Comparison of ENCODE assay signal across 20 cellular contexts in genomic region chr2:211344289-211344688, GRCh38.
DNase-seq lines count a peak whose midpoint lies in the region; TF ChIP-seq lines count a peak whose summit lies in the region.
"Had no signal": no experiment of that assay in that cellular context is flagged by ENCODE, and none has a peak within 500 bp of the region (broad histone marks: within the 10 kb centered on the region; RNA-seq: fewer than 3 reads in every experiment).

No MANE protein-coding gene starts in this region.

- BruUV-seq in mammary epithelial cell (replicated peaks; lab: Mats Ljungman, UMichigan) (no TSS peak), Calu3 (replicated peaks; lab: Mats Ljungman, UMichigan) (no TSS peak)

- H3K27me3 Mint-ChIP-seq in nephron progenitor cell (ENCODE audit: low read depth, poor library complexity) (no peaks in the 10 kb centered on the region), Calu3 (ENCODE audit: unreplicated experiment) (no peaks in the 10 kb centered on the region)
- H3K27me3 Mint-ChIP-seq: B cell had no signal

- H3K36me3 ChIP-seq in mammary epithelial cell (ENCODE audit: insufficient read depth, low read length) (no peaks in the 10 kb centered on the region), breast epithelium (no peaks in the 10 kb centered on the region)
- H3K36me3 ChIP-seq: BLaER1 had no signal

- dilution Hi-C loops in mammary epithelial cell (cut with HindIII; ENCODE audit: low sequenced_read_pairs), result no loop called here

- DNase-seq in mammary epithelial cell (peak; percentile 13), breast epithelium (ENCODE audit: low spot score in 2 of 2) (no peak), epithelial cell of esophagus (ENCODE audit: low read depth) (peak; percentile 43), nephron progenitor cell (no peak), occipital lobe (lab: John Stamatoyannopoulos, UW) (no peak), GM13976 (ENCODE audit: low spot score) (no peak), Calu3 (no peak), GOT3 (lab: John Stamatoyannopoulos, UW) (no peak)
- DNase-seq: CD4-positive, CD25-positive, alpha-beta regulatory T cell; CD8-positive, alpha-beta T cell; DMS53; DMS79 treated with DMSO at 0.1 percent for 48 hours; GF-D8; GM23248; H7; HCEC 1CT had no signal

- no peak for TF ChIP-seq POLR2A in breast epithelium (IDR thresholded peaks at IDR 0.05)

- H3K27ac Mint-ChIP-seq in nephron progenitor cell (peak overlapping the region; percentile 2), Calu3 (ENCODE audit: unreplicated experiment) (no peak overlapping the region)
- H3K27ac Mint-ChIP-seq: B cell; CD4-positive, CD25-positive, alpha-beta regulatory T cell; CD8-positive, alpha-beta T cell had no signal

- no peak overlapping the region for H3K9ac ChIP-seq in mammary epithelial cell (ENCODE audit: insufficient read depth, low read length)
- H3K9ac ChIP-seq: BLaER1, GM23248 had no signal

- intact Hi-C loops in mammary epithelial cell (cut with micrococcal nuclease), result no loop called here
- intact Hi-C loops in breast epithelium (cut with DNase I; ENCODE audit: low total_unique reads), result no loop called here
- intact Hi-C loops in Calu3 (cut with micrococcal nuclease; ENCODE audit: unreplicated experiment), result no loop called here

- H3K27me3 ChIP-seq in mammary epithelial cell (ENCODE audit: insufficient read depth, low read length) (no peaks in the 10 kb centered on the region), breast epithelium (no peaks in the 10 kb centered on the region)
- H3K27me3 ChIP-seq: BLaER1 had no signal

- no peak overlapping the region for H2AFZ ChIP-seq in mammary epithelial cell (ENCODE audit: low read depth, low read length)
- H2AFZ ChIP-seq: GM23248 had no signal

- H3K27ac ChIP-seq in mammary epithelial cell (ENCODE audit: insufficient read depth, low read depth, low read length) (no peak overlapping the region), breast epithelium (no peak overlapping the region)
- H3K27ac ChIP-seq: 22Rv1, BLaER1, C4-2B, GM23248 had no signal

- TF ChIP-seq CTCF in mammary epithelial cell (conservative IDR thresholded peaks at IDR 0.05 in 1 of 2, IDR thresholded peaks at IDR 0.05 in 1 of 2; ENCODE audit: extremely low read depth in 1 of 2, insufficient read depth in 1 of 2, low read depth in 1 of 2, low read length in 2 of 2) (no peak), breast epithelium (IDR thresholded peaks at IDR 0.05) (no peak), epithelial cell of esophagus (IDR thresholded peaks at IDR 0.05; ENCODE audit: insufficient read depth, low read depth, low read length, missing control alignments) (no peak), nephron progenitor cell (IDR thresholded peaks at IDR 0.05) (no peak), GM13976 (IDR thresholded peaks at IDR 0.05; ENCODE audit: borderline replicate concordance, control extremely low read depth, extremely low read depth, insufficient read depth, missing control alignments) (no peak), Calu3 (IDR thresholded peaks at IDR 0.05; ENCODE audit: unreplicated experiment) (no peak)

- no peak overlapping the region for H3K4me2 ChIP-seq in mammary epithelial cell (ENCODE audit: insufficient read depth, low read depth, low read length)
- H3K4me2 ChIP-seq: BLaER1 had no signal

- CTCF ChIA-PET in mammary epithelial cell (lab: Charles Lee; ENCODE audit: low non-redundant PET), result no interaction called here
- CTCF ChIA-PET in Calu3 (lab: Charles Lee), result interaction anchor here (0.6 kb wide), 1 partner anchor 20 kb away, joined by 3 read pairs; no protein-coding TSS in a partner anchor

- no peak overlapping the region for H3K4me3 Mint-ChIP-seq in nephron progenitor cell
- H3K4me3 Mint-ChIP-seq in Calu3 (ENCODE audit: low read depth, unreplicated experiment), result no peak overlapping the region
- H3K4me3 Mint-ChIP-seq: B cell; CD4-positive, CD25-positive, alpha-beta regulatory T cell; CD8-positive, alpha-beta T cell had no signal

- H3K9me3 ChIP-seq in mammary epithelial cell (replicated peaks; ENCODE audit: insufficient read depth, low read length), result no peaks in the 10 kb centered on the region
- peaks cover 0 to 4% of the 10 kb centered on the region in 2 donors for H3K9me3 ChIP-seq in breast epithelium

- H3K4me1 Mint-ChIP-seq in nephron progenitor cell (no peaks in the 10 kb centered on the region), Calu3 (ENCODE audit: low read depth, unreplicated experiment) (peaks cover 16% of the 10 kb centered on the region)
- H3K4me1 Mint-ChIP-seq: B cell; CD4-positive, CD25-positive, alpha-beta regulatory T cell had no signal

- H3K9me3 Mint-ChIP-seq in nephron progenitor cell (peaks cover 3% of the 10 kb centered on the region), Calu3 (ENCODE audit: low read depth, unreplicated experiment) (peaks cover 8% of the 10 kb centered on the region)
- H3K9me3 Mint-ChIP-seq: CD8-positive, alpha-beta T cell had no signal

- no peak overlapping the region for H3K4me3 ChIP-seq in mammary epithelial cell (replicated peaks in 1 of 3; ENCODE audit: insufficient read depth in 1 of 3, low read depth in 2 of 3, low read length in 3 of 3)
- no peak overlapping the region for H3K4me3 ChIP-seq in breast epithelium
- no peak overlapping the region for H3K4me3 ChIP-seq in epithelial cell of esophagus (ENCODE audit: low read length)
- H3K4me3 ChIP-seq: BLaER1, GM23248 had no signal

- H3K36me3 Mint-ChIP-seq in nephron progenitor cell (ENCODE audit: low read depth), result no peaks in the 10 kb centered on the region
- H3K36me3 Mint-ChIP-seq in Calu3 (ENCODE audit: insufficient read depth, unreplicated experiment), result peaks cover 9% of the 10 kb centered on the region
- H3K36me3 Mint-ChIP-seq: CD4-positive, CD25-positive, alpha-beta regulatory T cell; CD8-positive, alpha-beta T cell had no signal

- H3K79me2 ChIP-seq in mammary epithelial cell (ENCODE audit: insufficient read depth, low read length), result no peaks in the 10 kb centered on the region

- no peaks in the 10 kb centered on the region for H4K20me1 ChIP-seq in mammary epithelial cell (ENCODE audit: insufficient read depth, low read length)
- H4K20me1 ChIP-seq: BLaER1 had no signal

- in situ Hi-C loops in mammary epithelial cell (cut with MboI; ENCODE audit: low sequenced_read_pairs in 2 of 2), result no loop called here
- in situ Hi-C loops in GM13976 (cut with MboI; ENCODE audit: low sequenced_read_pairs, unreplicated experiment), result no loop called here

- H3K4me1 ChIP-seq in mammary epithelial cell (ENCODE audit: insufficient read depth, low read length), result no peaks in the 10 kb centered on the region
- H3K4me1 ChIP-seq in breast epithelium, result no peaks in the 10 kb centered on the region

Comparison
In these comparisons a context has a peak if more than half of its experiments do, and no peak if none do; other contexts are left out.
1. DNase-seq: peak in mammary epithelial cell (single experiment) and epithelial cell of esophagus (single experiment); none in breast epithelium (0 of 2), nephron progenitor cell (single experiment), occipital lobe (single experiment), GM13976 (single experiment), Calu3 (single experiment) and GOT3 (single experiment).